ENCODE assay signal across 12 cellular contexts in genomic region chr16:12229759-12230594, GRCh38.
DNase-seq lines count a peak whose midpoint lies in the region; ATAC-seq and TF ChIP-seq lines count a peak whose summit lies in the region.
"Had no signal": no experiment of that assay in that cellular context is flagged by ENCODE, and none has a peak within 500 bp of the region (broad histone marks: within the 10 kb centered on the region; RNA-seq: fewer than 3 reads in every experiment).

No MANE protein-coding gene starts in this region.

- no peak overlapping the region for H3K27ac ChIP-seq in HEK293 (ENCODE audit: extremely low read depth, low read depth, low read length)
- no peak overlapping the region for H3K27ac ChIP-seq in right cardiac atrium (ENCODE audit: low read length)

- DNase-seq in AG08395 (ENCODE audit: low spot score) (peak; percentile 42), NCI-H446 treated with DMSO at 0.1 percent for 48 hours (lab: John Stamatoyannopoulos, UW) (peak; percentile 94), choroid plexus epithelial cell (ENCODE audit: low read depth) (peak; percentile 28), right cardiac atrium (no peak), SW480 (ENCODE audit: low spot score) (no peak), amniotic stem cell (lab: John Stamatoyannopoulos, UW) (no peak)
- DNase-seq: activated CD8-positive, alpha-beta memory T cell treated with anti-CD3 and anti-CD28 coated beads, Interleukin-2, amount 50 U/mL, for 48 hours; aorta; BE2C; naive thymus-derived CD8-positive, alpha-beta T cell had no signal

- H3K27me3 ChIP-seq in right cardiac atrium (ENCODE audit: control insufficient read depth, insufficient read depth), result no peaks in the 10 kb centered on the region
- H3K27me3 ChIP-seq: BE2C had no signal

- no peaks in the 10 kb centered on the region for H3K36me3 ChIP-seq in HEK293 (ENCODE audit: control insufficient read depth in 2 of 2, insufficient read depth in 1 of 2, low read length in 2 of 2)
- H3K36me3 ChIP-seq: BE2C had no signal

- H3K9me3 ChIP-seq in HEK293 (ENCODE audit: control insufficient read depth, insufficient read depth, low read depth, low read length) (no peaks in the 10 kb centered on the region), right cardiac atrium (ENCODE audit: control insufficient read depth, low read length) (no peaks in the 10 kb centered on the region)
- H3K9me3 ChIP-seq: BE2C had no signal

- H3K4me1 ChIP-seq in HEK293 (ENCODE audit: control insufficient read depth, insufficient read depth, low read length) (peaks cover 5% of the 10 kb centered on the region; the same call in 1 of the 2 replicates), right cardiac atrium (ENCODE audit: control insufficient read depth, insufficient read depth, low read length) (no peaks in the 10 kb centered on the region)
- H3K4me1 ChIP-seq: BE2C had no signal

- 67% methylated on average over 11 of the region's 11 CpGs for WGBS in right cardiac atrium

- intact Hi-C loops in right cardiac atrium (cut with DNase I), result loop anchor here in 1 of 4 donors (10.0 kb wide), 1 partner anchor 135 kb away; no protein-coding TSS in a partner anchor

- POLR2A ChIA-PET in HEK293 (lab: Yijun Ruan, JAX), result no interaction called here

- CTCF ChIA-PET in HEK293 (lab: Yijun Ruan, JAX), result interaction anchor here (0.6 to 2.7 kb wide), 6 partner anchors 9 to 135 kb away, joined by 3 to 32 read pairs (median 6); no protein-coding TSS in a partner anchor

- ATAC-seq in right cardiac atrium, result no peak
- ATAC-seq in GM18519 (IDR thresholded peaks at IDR 0.05; ENCODE audit: low FRiP score, unreplicated experiment), result no peak
- ATAC-seq: naive thymus-derived CD8-positive, alpha-beta T cell had no signal

- H3K4me3 ChIP-seq in HEK293 (ENCODE audit: low read depth, low read length) (no peak overlapping the region), choroid plexus epithelial cell (ENCODE audit: low read depth, low read length) (no peak overlapping the region), right cardiac atrium (ENCODE audit: low read length) (no peak overlapping the region)

- TF ChIP-seq CTCF in HEK293 (tag by site-specific recombination; IDR thresholded peaks at IDR 0.05) (no peak), choroid plexus epithelial cell (conservative IDR thresholded peaks at IDR 0.05; ENCODE audit: low read depth, low read length) (no peak)

TF ChIP-seq in HEK293, 187 proteins besides CTCF, POLR2A, EP300 and RAD21 (continues in another document):
- TF ChIP-seq, protein P1, sequence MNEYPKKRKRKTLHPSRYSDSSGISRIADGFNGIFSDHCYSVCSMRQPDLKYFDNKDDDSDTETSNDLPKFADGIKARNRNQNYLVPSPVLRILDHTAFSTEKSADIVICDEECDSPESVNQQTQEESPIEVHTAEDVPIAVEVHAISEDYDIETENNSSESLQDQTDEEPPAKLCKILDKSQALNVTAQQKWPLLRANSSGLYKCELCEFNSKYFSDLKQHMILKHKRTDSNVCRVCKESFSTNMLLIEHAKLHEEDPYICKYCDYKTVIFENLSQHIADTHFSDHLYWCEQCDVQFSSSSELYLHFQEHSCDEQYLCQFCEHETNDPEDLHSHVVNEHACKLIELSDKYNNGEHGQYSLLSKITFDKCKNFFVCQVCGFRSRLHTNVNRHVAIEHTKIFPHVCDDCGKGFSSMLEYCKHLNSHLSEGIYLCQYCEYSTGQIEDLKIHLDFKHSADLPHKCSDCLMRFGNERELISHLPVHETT (tag by site-specific recombination; IDR thresholded peaks at IDR 0.05), result no peak
- TF ChIP-seq ZNF248 (tag by site-specific recombination; IDR thresholded peaks at IDR 0.05), result no peak
- no peak for TF ChIP-seq ZNF658 (tag by site-specific recombination; IDR thresholded peaks at IDR 0.05)
- no peak for TF ChIP-seq ZNF174 (tag by site-specific recombination; IDR thresholded peaks at IDR 0.05)
- no peak for TF ChIP-seq ZNF660 (tag by site-specific recombination; IDR thresholded peaks at IDR 0.05)
- TF ChIP-seq, protein P2, sequence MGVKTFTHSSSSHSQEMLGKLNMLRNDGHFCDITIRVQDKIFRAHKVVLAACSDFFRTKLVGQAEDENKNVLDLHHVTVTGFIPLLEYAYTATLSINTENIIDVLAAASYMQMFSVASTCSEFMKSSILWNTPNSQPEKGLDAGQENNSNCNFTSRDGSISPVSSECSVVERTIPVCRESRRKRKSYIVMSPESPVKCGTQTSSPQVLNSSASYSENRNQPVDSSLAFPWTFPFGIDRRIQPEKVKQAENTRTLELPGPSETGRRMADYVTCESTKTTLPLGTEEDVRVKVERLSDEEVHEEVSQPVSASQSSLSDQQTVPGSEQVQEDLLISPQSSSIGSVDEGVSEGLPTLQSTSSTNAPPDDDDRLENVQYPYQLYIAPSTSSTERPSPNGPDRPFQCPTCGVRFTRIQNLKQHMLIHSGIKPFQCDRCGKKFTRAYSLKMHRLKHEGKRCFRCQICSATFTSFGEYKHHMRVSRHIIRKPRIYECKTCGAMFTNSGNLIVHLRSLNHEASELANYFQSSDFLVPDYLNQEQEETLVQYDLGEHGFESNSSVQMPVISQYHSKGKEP (tag by site-specific recombination; IDR thresholded peaks at IDR 0.05), result peak; percentile 58; the same call in 1 of the 2 replicates
- no peak for TF ChIP-seq YY1 (tag by site-specific recombination; IDR thresholded peaks at IDR 0.05)
- TF ChIP-seq KLF9 (tag by site-specific recombination; IDR thresholded peaks at IDR 0.05; ENCODE audit: low read depth), result no peak
- TF ChIP-seq ZNF654 (tag by site-specific recombination; IDR thresholded peaks at IDR 0.05; ENCODE audit: low read depth), result no peak
- no peak for TF ChIP-seq KLF7 (tag by site-specific recombination; IDR thresholded peaks at IDR 0.05; ENCODE audit: borderline replicate concordance)
- TF ChIP-seq ZNF777 (tag by site-specific recombination; IDR thresholded peaks at IDR 0.05; ENCODE audit: borderline replicate concordance), result no peak
- no peak for TF ChIP-seq ZNF311 (tag by site-specific recombination; IDR thresholded peaks at IDR 0.05; ENCODE audit: borderline replicate concordance)
- TF ChIP-seq, protein P3, sequence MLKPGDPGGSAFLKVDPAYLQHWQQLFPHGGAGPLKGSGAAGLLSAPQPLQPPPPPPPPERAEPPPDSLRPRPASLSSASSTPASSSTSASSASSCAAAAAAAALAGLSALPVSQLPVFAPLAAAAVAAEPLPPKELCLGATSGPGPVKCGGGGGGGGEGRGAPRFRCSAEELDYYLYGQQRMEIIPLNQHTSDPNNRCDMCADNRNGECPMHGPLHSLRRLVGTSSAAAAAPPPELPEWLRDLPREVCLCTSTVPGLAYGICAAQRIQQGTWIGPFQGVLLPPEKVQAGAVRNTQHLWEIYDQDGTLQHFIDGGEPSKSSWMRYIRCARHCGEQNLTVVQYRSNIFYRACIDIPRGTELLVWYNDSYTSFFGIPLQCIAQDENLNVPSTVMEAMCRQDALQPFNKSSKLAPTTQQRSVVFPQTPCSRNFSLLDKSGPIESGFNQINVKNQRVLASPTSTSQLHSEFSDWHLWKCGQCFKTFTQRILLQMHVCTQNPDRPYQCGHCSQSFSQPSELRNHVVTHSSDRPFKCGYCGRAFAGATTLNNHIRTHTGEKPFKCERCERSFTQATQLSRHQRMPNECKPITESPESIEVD (tag by site-specific recombination; IDR thresholded peaks at IDR 0.05), result no peak
- 0 out of 2 replicates have a peak, but pooled peaks have one; percentile 33 for TF ChIP-seq ZNF544 (tag by site-specific recombination; IDR thresholded peaks at IDR 0.05)
- TF ChIP-seq ZNF747 (tag by site-specific recombination; IDR thresholded peaks at IDR 0.05), result no peak
- TF ChIP-seq ZNF561 (tag by site-specific recombination; IDR thresholded peaks at IDR 0.05; ENCODE audit: borderline replicate concordance), result peak; percentile 69; the same call in 1 of the 2 replicates
- TF ChIP-seq ZBTB10 (tag by site-specific recombination; IDR thresholded peaks at IDR 0.05), result no peak
- TF ChIP-seq ZNF398 (tag by site-specific recombination; IDR thresholded peaks at IDR 0.05), result no peak

Comparison
In these comparisons a context has a peak if more than half of its experiments do, and no peak if none do; other contexts are left out.
1. DNase-seq: peak in AG08395 (single experiment), NCI-H446 treated with DMSO at 0.1 percent for 48 hours (single experiment) and choroid plexus epithelial cell (single experiment); none in right cardiac atrium (0 of 3), SW480 (single experiment) and amniotic stem cell (single experiment).